ENCODE assay signal across 15 cellular contexts in genomic region chr10:113064039-113064438, GRCh38.
DNase-seq lines count a peak whose midpoint lies in the region; ATAC-seq, FAIRE-seq and TF ChIP-seq lines count a peak whose summit lies in the region.
"Had no signal": no experiment of that assay in that cellular context is flagged by ENCODE, and none has a peak within 500 bp of the region (broad histone marks: within the 10 kb centered on the region; RNA-seq: fewer than 3 reads in every experiment).

No MANE protein-coding gene starts in this region.

- peaks cover 2% of the 10 kb centered on the region for H3K36me3 Mint-ChIP-seq in chondrocyte (ENCODE audit: low read depth)

- no peaks in the 10 kb centered on the region for H3K27me3 Mint-ChIP-seq in chondrocyte (ENCODE audit: low read depth)

- no peak for TF ChIP-seq POLR2A in GM12891 (IDR thresholded peaks at IDR 0.05; ENCODE audit: low read depth, low read length)

- intact Hi-C loops in Panc1 (cut with micrococcal nuclease; ENCODE audit: unreplicated experiment) (no loop called here), tibial artery (cut with DNase I; ENCODE audit: low total_unique reads) (no loop called here)

- WGBS in mesodermal cell (ENCODE audit: insufficient coverage in 2 of 2), 2 experiments: 67 to 87% methylated on average over 3 to 4 of the region's 5 CpGs

- no peak overlapping the region for H3K4me3 Mint-ChIP-seq in chondrocyte (ENCODE audit: unreplicated experiment)

- no peaks in the 10 kb centered on the region for H3K36me3 ChIP-seq in Panc1 (ENCODE audit: control insufficient read depth, insufficient read depth, low read length)
- peaks cover 17% of the 10 kb centered on the region for H3K36me3 ChIP-seq in mesodermal cell (ENCODE audit: control insufficient read depth, insufficient read depth, low read length)
- peaks cover 0 to 4% (median 0%) of the 10 kb centered on the region in 3 donors for H3K36me3 ChIP-seq in tibial artery

- no peak overlapping the region for H3K4me3 ChIP-seq in Panc1 (ENCODE audit: low read depth in 2 of 2, low read length in 2 of 2)
- no peak overlapping the region for H3K4me3 ChIP-seq in mesodermal cell (ENCODE audit: extremely low read depth, insufficient read depth, low read length, poor library complexity, severe bottlenecking)
- H3K4me3 ChIP-seq in tibial artery: no peak overlapping the region
- H3K4me3 ChIP-seq: BLaER1 treated with 17β-estradiol and CSF1 and Interleukin-3, amounts not matched to agents 10 nM and 100 nM had no signal

- in situ Hi-C loops in Panc1 (cut with HindIII; ENCODE audit: low pct_unique_long_range_greater_than_20kb, low sequenced_read_pairs): no loop called here

- no peaks in the 10 kb centered on the region for H3K9me3 Mint-ChIP-seq in chondrocyte (ENCODE audit: low read depth)

- CTCF ChIA-PET in Panc1 (lab: Charles Lee): no interaction called here

- no peak for TF ChIP-seq CTCF in Panc1 (IDR thresholded peaks at IDR 0.05)
- TF ChIP-seq CTCF in chondrocyte (IDR thresholded peaks at IDR 0.05): no peak
- no peak for TF ChIP-seq CTCF in tibial artery (IDR thresholded peaks at IDR 0.05)

- H3K27ac ChIP-seq in Panc1 (ENCODE audit: low read length) (peak overlapping the region; percentile 97; the same call in 1 of the 2 replicates), mesodermal cell (ENCODE audit: low read depth, low read length, severe bottlenecking) (peak overlapping the region; percentile 83), tibial artery (peak overlapping the region; percentile 84 to 86)
- H3K27ac ChIP-seq: BLaER1 treated with 17β-estradiol and CSF1 and Interleukin-3, amounts not matched to agents 10 nM and 100 nM had no signal

- POLR2A ChIA-PET in Panc1 (lab: Charles Lee): interaction anchor here (0.6 kb wide), 1 partner anchor 28 kb away, joined by 4 read pairs; no protein-coding TSS in a partner anchor

- H3K27ac Mint-ChIP-seq in chondrocyte (ENCODE audit: unreplicated experiment): peak overlapping the region; percentile 63

- FAIRE-seq in GM12891 (lab: Jason Lieb, UNC): no peak

- no TSS peak for BruUV-seq in Panc1 (replicated peaks; lab: Mats Ljungman, UMichigan)

- peaks cover 17% of the 10 kb centered on the region for H3K4me1 Mint-ChIP-seq in chondrocyte (ENCODE audit: low read depth)

- DNase-seq in Panc1 (ENCODE audit: low read depth, low spot score) (no peak), chondrocyte (ENCODE audit: low spot score) (no peak), tibial artery (no peak), GM12891 (ENCODE audit: insufficient read length, low spot score) (no peak), occipital lobe (lab: John Stamatoyannopoulos, UW) (no peak)
- DNase-seq: HCEC 1CT, NCI-H1092 treated with DMSO at 0.1 percent for 48 hours, NCI-H1694, NCI-H345, NCI-H526 treated with DMSO at 0.1 percent for 48 hours, PC-3 had no signal

- H3K27me3 ChIP-seq in Panc1 (ENCODE audit: control insufficient read depth, insufficient read depth, low read length) (no peaks in the 10 kb centered on the region), tibial artery (no peaks in the 10 kb centered on the region)
- H3K27me3 ChIP-seq: BLaER1 treated with 17β-estradiol and CSF1 and Interleukin-3, amounts not matched to agents 10 nM and 100 nM had no signal

- H3K4me1 ChIP-seq in Panc1 (ENCODE audit: control insufficient read depth, insufficient read depth, low read length): peaks cover 73% of the 10 kb centered on the region
- peaks cover 69% of the 10 kb centered on the region for H3K4me1 ChIP-seq in mesodermal cell (ENCODE audit: control insufficient read depth, insufficient read depth, low read length, poor library complexity, severe bottlenecking)
- H3K4me1 ChIP-seq in tibial artery: peaks cover 0 to 100% (median 97%) of the 10 kb centered on the region in 4 donors

- H3K9me3 ChIP-seq in Panc1 (ENCODE audit: control insufficient read depth, insufficient read depth, low read depth, low read length) (no peaks in the 10 kb centered on the region), mesodermal cell (ENCODE audit: control insufficient read depth, low read length) (no peaks in the 10 kb centered on the region), tibial artery (no peaks in the 10 kb centered on the region)
- H3K9me3 ChIP-seq: BLaER1 treated with 17β-estradiol and CSF1 and Interleukin-3, amounts not matched to agents 10 nM and 100 nM had no signal

- ATAC-seq in Panc1 (no peak), HG03378 (IDR thresholded peaks at IDR 0.05; ENCODE audit: unreplicated experiment) (no peak), GM18867 (IDR thresholded peaks at IDR 0.05; ENCODE audit: unreplicated experiment) (no peak)
- ATAC-seq: PC-3 had no signal

TF ChIP-seq in GM12891, 5 proteins besides CTCF, POLR2A, EP300 and RAD21:
- no peak for TF ChIP-seq POU2F2 (IDR thresholded peaks at IDR 0.05; ENCODE audit: low read depth, low read length)
- TF ChIP-seq SPI1 (IDR thresholded peaks at IDR 0.05; ENCODE audit: low read depth, low read length): no peak
- TF ChIP-seq PAX5 (IDR thresholded peaks at IDR 0.05; ENCODE audit: insufficient read depth, low read length, severe bottlenecking): no peak
